ENCODE assay signal across 18 cellular contexts in genomic region chr2:187302146-187302545, GRCh38.
DNase-seq lines count a peak whose midpoint lies in the region; ATAC-seq and TF ChIP-seq lines count a peak whose summit lies in the region.
"Had no signal": no experiment of that assay in that cellular context is flagged by ENCODE, and none has a peak within 500 bp of the region (broad histone marks: within the 10 kb centered on the region; RNA-seq: fewer than 3 reads in every experiment).

No MANE protein-coding gene starts in this region.

- H2BK120ac ChIP-seq in IMR-90 (ENCODE audit: low read depth, low read length): no peak overlapping the region
- no peak overlapping the region for H2BK120ac ChIP-seq in mesenchymal stem cell (ENCODE audit: low read depth, low read length)

- no peak overlapping the region for H3K14ac ChIP-seq in IMR-90 (replicated peaks; ENCODE audit: low read depth, low read length)
- H3K14ac ChIP-seq in mesenchymal stem cell (ENCODE audit: low read length in 2 of 2): no peak overlapping the region

- intact Hi-C loops in IMR-90 (cut with micrococcal nuclease): no loop called here

- H2AFZ ChIP-seq in IMR-90 (replicated peaks; ENCODE audit: low read length, poor library complexity) (no peak overlapping the region), mesenchymal stem cell (ENCODE audit: low read depth, low read length) (no peak overlapping the region)

- H4K5ac ChIP-seq in IMR-90 (ENCODE audit: low read depth, low read length): no peak overlapping the region

- H3K9me3 ChIP-seq in IMR-90 (ENCODE audit: control insufficient read depth, insufficient read depth, low read length) (no peaks in the 10 kb centered on the region), mesenchymal stem cell (ENCODE audit: control insufficient read depth, low read length) (no peaks in the 10 kb centered on the region), SJCRH30 (replicated peaks) (0 out of 2 replicates have a peak, but pooled peaks cover 2% of the 10 kb centered on the region)
- H3K9me3 ChIP-seq: Caco-2, MG63, right lobe of liver, vagina had no signal

- peak overlapping the region; percentile 52; the same call in 1 of the 2 replicates for H3K18ac ChIP-seq in IMR-90 (ENCODE audit: low read depth, low read length)
- no peak overlapping the region for H3K18ac ChIP-seq in mesenchymal stem cell (ENCODE audit: low read depth in 1 of 2, low read length in 2 of 2)

- H2BK12ac ChIP-seq in mesenchymal stem cell (ENCODE audit: low read length in 2 of 2): no peak overlapping the region

- no peak overlapping the region for H2AK5ac ChIP-seq in IMR-90 (ENCODE audit: low read depth, low read length)
- no peak overlapping the region for H2AK5ac ChIP-seq in mesenchymal stem cell (ENCODE audit: low read length, severe bottlenecking)

- dilution Hi-C loops in IMR-90 (cut with HindIII; ENCODE audit: low sequenced_read_pairs, unreplicated experiment): no loop called here

- TF ChIP-seq RAD21 in IMR-90 (IDR thresholded peaks at IDR 0.05; ENCODE audit: low read length): no peak

- H3K27ac Mint-ChIP-seq in endothelial cell (ENCODE audit: unreplicated experiment): peak overlapping the region; percentile 89

- no peak for TF ChIP-seq POLR2A in IMR-90 (IDR thresholded peaks at IDR 0.05; ENCODE audit: low read depth, low read length)

- in situ Hi-C loops in IMR-90 (cut with MboI; ENCODE audit: low sequenced_read_pairs) (no loop called here), G401 (cut with HindIII; ENCODE audit: low sequenced_read_pairs) (no loop called here)

- DNase-seq in AG10803 (ENCODE audit: low read depth) (peak; percentile 49), IMR-90 (peak; percentile 10), endothelial cell (ENCODE audit: low spot score) (no peak), mesenchymal stem cell (peak; percentile 14), G401 (ENCODE audit: low spot score) (no peak), NCI-H128 (lab: John Stamatoyannopoulos, UW; ENCODE audit: unreplicated experiment) (no peak), Kasumi-1 (lab: John Stamatoyannopoulos, UW) (no peak), SJCRH30 (no peak)
- DNase-seq: activated CD8-positive, alpha-beta memory T cell treated with anti-CD3 and anti-CD28 coated beads, Interleukin-2, amount 50 U/mL, for 48 hours; activated gamma-delta T cell treated with Interleukin-2 at 50 U/mL for 16 hours; amniotic stem cell; Caco-2; head of caudate nucleus; MG63; NCI-H187 treated with DMSO at 0.1 percent for 48 hours; right lobe of liver; stimulated activated CD4-positive, alpha-beta T cell treated with anti-CD3 and anti-CD28 coated beads, Interleukin-2, amount 100 ng/mL, for 24 hours had no signal

- H4K8ac ChIP-seq in IMR-90 (ENCODE audit: low read depth in 2 of 2, low read length in 2 of 2) (no peak overlapping the region), mesenchymal stem cell (ENCODE audit: low read length) (no peak overlapping the region)

- POLR2A ChIA-PET in IMR-90 (lab: Charles Lee; ENCODE audit: unreplicated experiment): no interaction called here

- H3K36me3 Mint-ChIP-seq in endothelial cell (ENCODE audit: low read depth, unreplicated experiment): no peaks in the 10 kb centered on the region

- TF ChIP-seq CTCF in AG10803 (conservative IDR thresholded peaks at IDR 0.05; ENCODE audit: low read length): no peak
- TF ChIP-seq CTCF in IMR-90 (conservative IDR thresholded peaks at IDR 0.05; ENCODE audit: low read depth, low read length): no peak
- no peak for TF ChIP-seq CTCF in endothelial cell (IDR thresholded peaks at IDR 0.05; ENCODE audit: unreplicated experiment)

- H3K9ac ChIP-seq in IMR-90 (ENCODE audit: low read depth, low read length) (no peak overlapping the region), mesenchymal stem cell (ENCODE audit: low read length) (no peak overlapping the region)

- no peak overlapping the region for H2BK20ac ChIP-seq in IMR-90 (ENCODE audit: low read depth, low read length)

- BruUV-seq in IMR-90 (replicated peaks; lab: Mats Ljungman, UMichigan): no TSS peak

- H3K23ac ChIP-seq in IMR-90 (ENCODE audit: low read depth, low read length): no peak overlapping the region
- no peak overlapping the region for H3K23ac ChIP-seq in mesenchymal stem cell (ENCODE audit: low read length in 2 of 2)

- no peaks in the 10 kb centered on the region for H3K9me3 Mint-ChIP-seq in endothelial cell (ENCODE audit: unreplicated experiment)

- H3K4me1 ChIP-seq in IMR-90 (ENCODE audit: control insufficient read depth, insufficient read depth, low read length): no peaks in the 10 kb centered on the region
- no peaks in the 10 kb centered on the region for H3K4me1 ChIP-seq in mesenchymal stem cell (ENCODE audit: control insufficient read depth, insufficient read depth, low read depth, low read length)
- peaks cover 10% of the 10 kb centered on the region for H3K4me1 ChIP-seq in SJCRH30
- H3K4me1 ChIP-seq: Caco-2, right lobe of liver, vagina had no signal

- CTCF ChIA-PET in IMR-90 (lab: Yijun Ruan, JAX): interaction anchor here (0.8 kb wide), 1 partner anchor 11 kb away, joined by 3 read pairs; no protein-coding TSS in a partner anchor

- H3K4ac ChIP-seq in IMR-90 (ENCODE audit: low read depth, low read length): no peak overlapping the region
- H3K4ac ChIP-seq in mesenchymal stem cell (ENCODE audit: low read depth in 1 of 2, low read length in 2 of 2): no peak overlapping the region

- H3K9me1 ChIP-seq in IMR-90 (ENCODE audit: insufficient read depth, low read length): no peaks in the 10 kb centered on the region

- H3K4me3 ChIP-seq in AG10803 (ENCODE audit: low read length): no peak overlapping the region; the same call in 1 of the 2 replicates
- H3K4me3 ChIP-seq in IMR-90 (ENCODE audit: insufficient read depth, low read depth, low read length): no peak overlapping the region
- H3K4me3 ChIP-seq in mesenchymal stem cell (ENCODE audit: insufficient read depth in 1 of 2, low read depth in 1 of 2, low read length in 2 of 2): no peak overlapping the region
- no peak overlapping the region for H3K4me3 ChIP-seq in SJCRH30
- H3K4me3 ChIP-seq: MG63, right lobe of liver, vagina had no signal

- H3K27me3 ChIP-seq in IMR-90 (ENCODE audit: control insufficient read depth, insufficient read depth, low read length): no peaks in the 10 kb centered on the region
- no peaks in the 10 kb centered on the region for H3K27me3 ChIP-seq in mesenchymal stem cell (ENCODE audit: control insufficient read depth in 1 of 2, insufficient read depth in 1 of 2, low read length in 2 of 2)
- no peaks in the 10 kb centered on the region for H3K27me3 ChIP-seq in SJCRH30
- H3K27me3 ChIP-seq: MG63, right lobe of liver, vagina had no signal

- H4K91ac ChIP-seq in IMR-90 (ENCODE audit: insufficient read depth, low read depth, low read length): no peak overlapping the region
- no peak overlapping the region for H4K91ac ChIP-seq in mesenchymal stem cell (ENCODE audit: low read length)

- H3K4me3 Mint-ChIP-seq in endothelial cell (ENCODE audit: unreplicated experiment): no peak overlapping the region

- 0 out of 2 replicates have a peak overlapping the region, but pooled peaks have one; percentile 24 for H3K4me2 ChIP-seq in IMR-90 (ENCODE audit: low read depth, low read length)
- H3K4me2 ChIP-seq in mesenchymal stem cell (ENCODE audit: low read length, poor library complexity, severe bottlenecking): no peak overlapping the region

- H3K36me3 ChIP-seq in IMR-90 (ENCODE audit: control insufficient read depth, insufficient read depth, low read length) (no peaks in the 10 kb centered on the region), mesenchymal stem cell (ENCODE audit: control insufficient read depth in 1 of 2, insufficient read depth in 2 of 2, low read depth in 1 of 2, low read length in 2 of 2) (no peaks in the 10 kb centered on the region), SJCRH30 (no peaks in the 10 kb centered on the region)
- H3K36me3 ChIP-seq: MG63, right lobe of liver, vagina had no signal

- H2BK15ac ChIP-seq in IMR-90 (ENCODE audit: low read depth, low read length) (no peak overlapping the region), mesenchymal stem cell (ENCODE audit: low read depth, poor library complexity, severe bottlenecking) (no peak overlapping the region)

- ATAC-seq in IMR-90 (ENCODE audit: low read depth): no peak

- no peaks in the 10 kb centered on the region for H3K27me3 Mint-ChIP-seq in endothelial cell (ENCODE audit: unreplicated experiment)

- WGBS in IMR-90 (ENCODE audit: extremely low coverage in 2 of 2, insufficient read length in 1 of 2), 2 experiments: no CpG with 5 or more reads among the region's 1 CpG
- WGBS in mesenchymal stem cell: 50% methylated on average over 1 of the region's 1 CpG

- no peaks in the 10 kb centered on the region for H3K79me1 ChIP-seq in IMR-90 (ENCODE audit: low read depth in 1 of 2, low read length in 2 of 2)
- no peaks in the 10 kb centered on the region for H3K79me1 ChIP-seq in mesenchymal stem cell (replicated peaks; ENCODE audit: low read length, poor library complexity, severe bottlenecking)

- H2AK9ac ChIP-seq in IMR-90 (replicated peaks; ENCODE audit: low read depth, low read length, poor library complexity): no peak overlapping the region

- no peak overlapping the region for H3K56ac ChIP-seq in IMR-90 (ENCODE audit: extremely low read depth, insufficient read depth, low read length)

- H3K27ac ChIP-seq in IMR-90 (ENCODE audit: insufficient read depth, low read length) (no peak overlapping the region), mesenchymal stem cell (ENCODE audit: low read length, poor library complexity, severe bottlenecking) (no peak overlapping the region), SJCRH30 (no peak overlapping the region)
- H3K27ac ChIP-seq: right lobe of liver, vagina had no signal

- H2BK5ac ChIP-seq in IMR-90 (ENCODE audit: low read depth, low read length, poor library complexity, severe bottlenecking): no peak overlapping the region
- H2BK5ac ChIP-seq in mesenchymal stem cell (ENCODE audit: low read depth, low read length, poor library complexity, severe bottlenecking): no peak overlapping the region

- no peaks in the 10 kb centered on the region for H4K20me1 ChIP-seq in IMR-90 (ENCODE audit: insufficient read depth, low read length)

- H3K4me1 Mint-ChIP-seq in endothelial cell (ENCODE audit: unreplicated experiment): peaks cover 14% of the 10 kb centered on the region

TF ChIP-seq in IMR-90, 13 proteins besides CTCF, POLR2A, EP300 and RAD21 (continues in another document):
- no peak for TF ChIP-seq NFE2L2 (IDR thresholded peaks at IDR 0.05; ENCODE audit: low read depth, low read length)
- TF ChIP-seq ELK1 (IDR thresholded peaks at IDR 0.05; ENCODE audit: borderline replicate concordance, low read depth, low read length): no peak
- TF ChIP-seq MAZ (IDR thresholded peaks at IDR 0.05; ENCODE audit: borderline replicate concordance, low read depth, low read length): no peak
- TF ChIP-seq RFX5 (IDR thresholded peaks at IDR 0.05; ENCODE audit: low read depth, low read length): no peak

Comparison
In these comparisons a context has a peak if more than half of its experiments do, and no peak if none do; other contexts are left out.
1. DNase-seq: peak in AG10803 (single experiment), IMR-90 (single experiment) and mesenchymal stem cell (single experiment); none in endothelial cell (single experiment), G401 (single experiment), NCI-H128 (single experiment), Kasumi-1 (0 of 2) and SJCRH30 (0 of 2).